In genomic region chr9:13268469-13268868, GRCh38 we compare ENCODE assay signal across 19 cellular contexts. TPM values are rescaled to one million over a fixed set of nuclear protein-coding genes. Genes with fewer than 3 reads are reported as not detected.
DNase-seq lines count a peak whose midpoint lies in the region; ATAC-seq and TF ChIP-seq lines count a peak whose summit lies in the region.
"Had no signal": no experiment of that assay in that cellular context is flagged by ENCODE, and none has a peak within 500 bp of the region (broad histone marks: within the 10 kb centered on the region; RNA-seq: fewer than 3 reads in every experiment).

No MANE protein-coding gene starts in this region.

- no TSS peak for BruUV-seq in A673 (replicated peaks; lab: Mats Ljungman, UMichigan)

- H3K36me3 ChIP-seq in A673 (ENCODE audit: insufficient read depth, low read length, poor library complexity, severe bottlenecking): no peaks in the 10 kb centered on the region
- H3K36me3 ChIP-seq: lower lobe of right lung, Peyer's patch, upper lobe of right lung had no signal

- in situ Hi-C loops in astrocyte of the spinal cord (cut with HindIII; ENCODE audit: low sequenced_read_pairs): no loop called here

- no peaks in the 10 kb centered on the region for H3K27me3 ChIP-seq in A673 (replicated peaks; ENCODE audit: insufficient read depth, low read depth, low read length, poor library complexity)
- H3K27me3 ChIP-seq: Peyer's patch, upper lobe of right lung had no signal

- CTCF ChIA-PET in A673 (lab: Charles Lee): no interaction called here

- ATAC-seq in GM19397 (IDR thresholded peaks at IDR 0.05; ENCODE audit: unreplicated experiment) (no peak), HG03025 (IDR thresholded peaks at IDR 0.05; ENCODE audit: low FRiP score, unreplicated experiment) (no peak)
- ATAC-seq: lower lobe of right lung, upper lobe of right lung had no signal

- POLR2A ChIA-PET in A673 (lab: Charles Lee; ENCODE audit: low non-redundant PET): no interaction called here

- H3K4me1 ChIP-seq in A673 (ENCODE audit: insufficient read depth, low read length, poor library complexity, severe bottlenecking): peaks cover 36% of the 10 kb centered on the region
- H3K4me1 ChIP-seq: Peyer's patch had no signal

- no peaks in the 10 kb centered on the region for H3K9me3 ChIP-seq in A673 (ENCODE audit: low read depth, low read length, poor library complexity, severe bottlenecking)
- H3K9me3 ChIP-seq: lower lobe of right lung, Peyer's patch, upper lobe of right lung had no signal

- no peak for TF ChIP-seq CTCF in A673 (conservative IDR thresholded peaks at IDR 0.05; ENCODE audit: low read depth, low read length)
- no peak for TF ChIP-seq CTCF in astrocyte of the spinal cord (IDR thresholded peaks at IDR 0.05; ENCODE audit: low read depth, low read length)

- peak; percentile 18 for DNase-seq in A673 (ENCODE audit: low spot score)
- peak; percentile 83 for DNase-seq in M059J (ENCODE audit: low read depth)
- DNase-seq in astrocyte of the spinal cord (ENCODE audit: low read depth, low spot score): peak; percentile 33
- peak; percentile 41 to 75 for DNase-seq in lung microvascular endothelial cell (ENCODE audit: low read depth in 2 of 2)
- no peak for DNase-seq in SKM-1 treated with dmso at 0.1 percent for 144 hours (lab: John Stamatoyannopoulos, UW; ENCODE audit: unreplicated experiment)
- DNase-seq in epidermal melanocyte (ENCODE audit: insufficient read length, low spot score): no peak
- DNase-seq: activated CD4-positive, alpha-beta T cell treated with anti-CD3 and anti-CD28 coated beads, Interleukin-2, amount 10 ng/mL, durations not matched to agents 7 days and 5 days; activated T-cell treated with anti-CD3 and anti-CD28 coated beads, Interleukin-2, amount 50 U/mL, for 48 hours; GF-D8; Karpas-422; lower lobe of right lung; NCI-H1694 treated with DMSO at 0.1 percent for 48 hours; NCI-H510A treated with DMSO at 0.1 percent for 48 hours; Peyer's patch; right cardiac atrium; stimulated activated CD4-positive, alpha-beta T cell treated with anti-CD3 and anti-CD28 coated beads, Interleukin-2, amount 100 ng/mL, for 48 hours; upper lobe of right lung had no signal

- H3K4me3 ChIP-seq in A673 (ENCODE audit: low read depth, low read length, poor library complexity, severe bottlenecking) (no peak overlapping the region), astrocyte of the spinal cord (ENCODE audit: low read depth, low read length) (no peak overlapping the region)
- H3K4me3 ChIP-seq: lower lobe of right lung, Peyer's patch, upper lobe of right lung had no signal

- intact Hi-C loops in A673 (cut with micrococcal nuclease; ENCODE audit: unreplicated experiment): no loop called here

- no peak overlapping the region for H3K27ac ChIP-seq in A673 (ENCODE audit: low read depth, low read length, poor library complexity, severe bottlenecking)
- H3K27ac ChIP-seq: lower lobe of right lung, Peyer's patch, upper lobe of right lung had no signal

RNA-seq across cellular contexts. Expression of gene MPDZ, which starts 11.0 kb away (rescaled TPM):
- total RNA-seq in A673 (2021): 35.1 and 42.0 TPM in 2 replicates
- total RNA-seq in M059J (2014; rRNA removed; shearing (Covaris generic)): 9.5 and 17.2 TPM in 2 replicates
- total RNA-seq in lung microvascular endothelial cell: 55.8 and 112 TPM in 2 replicates
- total RNA-seq: activated CD4-positive, alpha-beta T cell treated with anti-CD3 and anti-CD28 coated beads, Interleukin-2, amount 10 ng/mL, durations not matched to agents 7 days and 5 days had no signal

Comparison
In these comparisons a context has a peak if more than half of its experiments do, and no peak if none do; other contexts are left out.
1. DNase-seq: peak in A673 (single experiment), M059J (single experiment), astrocyte of the spinal cord (single experiment) and lung microvascular endothelial cell (2 of 2); none in SKM-1 treated with dmso at 0.1 percent for 144 hours (single experiment) and epidermal melanocyte (single experiment).